ENCODE assay signal across 13 cellular contexts in genomic region chr18:9092665-9093064, GRCh38. TPM values are rescaled to one million over a fixed set of nuclear protein-coding genes. Genes with fewer than 3 reads are reported as not detected.
DNase-seq lines count a peak whose midpoint lies in the region; ATAC-seq and TF ChIP-seq lines count a peak whose summit lies in the region.
"Had no signal": no experiment of that assay in that cellular context is flagged by ENCODE, and none has a peak within 500 bp of the region (broad histone marks: within the 10 kb centered on the region; RNA-seq: fewer than 3 reads in every experiment).

No MANE protein-coding gene starts in this region.

- H3K4me3 Mint-ChIP-seq in activated naive CD4-positive, alpha-beta T cell treated with anti-CD3 and anti-CD28 coated beads for 36 hours = no peak overlapping the region
- H3K4me3 Mint-ChIP-seq in dendritic cell treated with granulocyte-macrophage colony-stimulating factor and Interleukin-4, amounts not matched to agents 40 ng/mL and 50 ng/mL, for 4 days = peak overlapping the region; percentile 6
- H3K4me3 Mint-ChIP-seq in naive thymus-derived CD4-positive, alpha-beta T cell = peak overlapping the region in 4 of 10 donors; percentile 5 to 48 (median 27)
- no peak overlapping the region for H3K4me3 Mint-ChIP-seq in effector memory CD8-positive, alpha-beta T cell

- no peaks in the 10 kb centered on the region for H3F3A ChIP-seq in PC-3 (ENCODE audit: low read length, unreplicated experiment)

- peak; percentile 43 for ATAC-seq in PC-3
- no peak for ATAC-seq in naive thymus-derived CD4-positive, alpha-beta T cell
- no peak for ATAC-seq in effector memory CD8-positive, alpha-beta T cell (replicated peaks)

- H3K9me2 ChIP-seq in PC-3 (replicated peaks; ENCODE audit: low read length) = no peaks in the 10 kb centered on the region

- H3K27me3 Mint-ChIP-seq in activated naive CD4-positive, alpha-beta T cell treated with anti-CD3 and anti-CD28 coated beads for 36 hours (ENCODE audit: low read depth) = no peaks in the 10 kb centered on the region
- no peaks in the 10 kb centered on the region for H3K27me3 Mint-ChIP-seq in dendritic cell treated with granulocyte-macrophage colony-stimulating factor and Interleukin-4, amounts not matched to agents 40 ng/mL and 50 ng/mL, for 4 days
- H3K27me3 Mint-ChIP-seq in naive thymus-derived CD4-positive, alpha-beta T cell = no peaks in the 10 kb centered on the region
- no peaks in the 10 kb centered on the region for H3K27me3 Mint-ChIP-seq in effector memory CD8-positive, alpha-beta T cell

- no peaks in the 10 kb centered on the region for H3K9me3 Mint-ChIP-seq in activated naive CD4-positive, alpha-beta T cell treated with anti-CD3 and anti-CD28 coated beads for 36 hours
- no peaks in the 10 kb centered on the region for H3K9me3 Mint-ChIP-seq in dendritic cell treated with granulocyte-macrophage colony-stimulating factor and Interleukin-4, amounts not matched to agents 40 ng/mL and 50 ng/mL, for 4 days
- peaks cover 0 to 4% (median 0%) of the 10 kb centered on the region in 11 donors for H3K9me3 Mint-ChIP-seq in naive thymus-derived CD4-positive, alpha-beta T cell
- H3K9me3 Mint-ChIP-seq in effector memory CD8-positive, alpha-beta T cell = no peaks in the 10 kb centered on the region

- no peaks in the 10 kb centered on the region for H3K36me3 Mint-ChIP-seq in activated naive CD4-positive, alpha-beta T cell treated with anti-CD3 and anti-CD28 coated beads for 36 hours (ENCODE audit: low read depth)
- H3K36me3 Mint-ChIP-seq in dendritic cell treated with granulocyte-macrophage colony-stimulating factor and Interleukin-4, amounts not matched to agents 40 ng/mL and 50 ng/mL, for 4 days (ENCODE audit: low read depth) = no peaks in the 10 kb centered on the region
- H3K36me3 Mint-ChIP-seq in naive thymus-derived CD4-positive, alpha-beta T cell = peaks cover 0 to 28% (median 0%) of the 10 kb centered on the region in 5 donors
- peaks cover 4% of the 10 kb centered on the region for H3K36me3 Mint-ChIP-seq in effector memory CD8-positive, alpha-beta T cell (ENCODE audit: insufficient read depth)

- intact Hi-C loops in activated naive CD4-positive, alpha-beta T cell treated with anti-CD3 and anti-CD28 coated beads for 36 hours (cut with micrococcal nuclease) = no loop called here
- intact Hi-C loops in PC-3 (cut with micrococcal nuclease) = no loop called here
- intact Hi-C loops in dendritic cell treated with granulocyte-macrophage colony-stimulating factor and Interleukin-4, amounts not matched to agents 40 ng/mL and 50 ng/mL, for 4 days (cut with micrococcal nuclease) = no loop called here
- intact Hi-C loops in naive thymus-derived CD4-positive, alpha-beta T cell (cut with micrococcal nuclease) = no loop called here

- peak overlapping the region; percentile 33 for H3K27ac ChIP-seq in PC-3 (ENCODE audit: low read length)
- H3K27ac ChIP-seq in naive thymus-derived CD4-positive, alpha-beta T cell (ENCODE audit: low read depth, low read length) = no peak overlapping the region
- H3K27ac ChIP-seq: ovary, VCaP had no signal

- H3K4me3 ChIP-seq in PC-3 (ENCODE audit: low read length) = no peak overlapping the region
- no peak overlapping the region for H3K4me3 ChIP-seq in naive thymus-derived CD4-positive, alpha-beta T cell (ENCODE audit: low read length)
- H3K4me3 ChIP-seq: ovary had no signal

- no TSS peak for BruUV-seq in PC-3 (replicated peaks; lab: Mats Ljungman, UMichigan)

- peak overlapping the region; percentile 60 for H3K27ac Mint-ChIP-seq in activated naive CD4-positive, alpha-beta T cell treated with anti-CD3 and anti-CD28 coated beads for 36 hours
- H3K27ac Mint-ChIP-seq in dendritic cell treated with granulocyte-macrophage colony-stimulating factor and Interleukin-4, amounts not matched to agents 40 ng/mL and 50 ng/mL, for 4 days = peak overlapping the region; percentile 74
- H3K27ac Mint-ChIP-seq in naive thymus-derived CD4-positive, alpha-beta T cell = peak overlapping the region; percentile 25 to 97 (median 75)
- no peak overlapping the region for H3K27ac Mint-ChIP-seq in effector memory CD8-positive, alpha-beta T cell

- TF ChIP-seq CTCF in PC-3 (conservative IDR thresholded peaks at IDR 0.05; ENCODE audit: low read depth, low read length) = no peak

- POLR2A ChIA-PET in PC-3 (lab: Charles Lee; ENCODE audit: unreplicated experiment) = interaction anchor here (0.7 kb wide), 1 partner anchor 43 kb away, joined by 12 read pairs; no protein-coding TSS in a partner anchor
- POLR2A ChIA-PET in naive thymus-derived CD4-positive, alpha-beta T cell (lab: Charles Lee) = interaction anchor here (3.0 to 8.3 kb wide), 3 partner anchors 9 to 46 kb away, joined by 14 to 78 read pairs (median 61); partner anchors contain the start of genes ANKRD12 and NDUFV2

- no peaks in the 10 kb centered on the region for H3K36me3 ChIP-seq in PC-3 (ENCODE audit: low read depth, low read length)
- no peaks in the 10 kb centered on the region for H3K36me3 ChIP-seq in naive thymus-derived CD4-positive, alpha-beta T cell (ENCODE audit: control insufficient read depth in 2 of 3, insufficient read depth in 3 of 3, low read length in 3 of 3)
- H3K36me3 ChIP-seq: ovary had no signal

- H3K79me2 ChIP-seq in PC-3 (ENCODE audit: low read length) = no peaks in the 10 kb centered on the region

- H2AFZ ChIP-seq in PC-3 (ENCODE audit: low read length) = peak overlapping the region; percentile 47; the same call in 1 of the 2 replicates

- H3K27me3 ChIP-seq in PC-3 (ENCODE audit: low read length) = no peaks in the 10 kb centered on the region
- no peaks in the 10 kb centered on the region for H3K27me3 ChIP-seq in naive thymus-derived CD4-positive, alpha-beta T cell (ENCODE audit: control insufficient read depth in 2 of 2, insufficient read depth in 2 of 2, low read length in 2 of 2)
- H3K27me3 ChIP-seq: ovary had no signal

- H3K4me2 ChIP-seq in PC-3 (ENCODE audit: low read length) = no peak overlapping the region

- peaks cover 80% of the 10 kb centered on the region for H3K4me1 Mint-ChIP-seq in activated naive CD4-positive, alpha-beta T cell treated with anti-CD3 and anti-CD28 coated beads for 36 hours (ENCODE audit: low read depth)
- H3K4me1 Mint-ChIP-seq in dendritic cell treated with granulocyte-macrophage colony-stimulating factor and Interleukin-4, amounts not matched to agents 40 ng/mL and 50 ng/mL, for 4 days (ENCODE audit: low read depth) = peaks cover 74% of the 10 kb centered on the region
- H3K4me1 Mint-ChIP-seq in naive thymus-derived CD4-positive, alpha-beta T cell = peaks cover 42 to 88% (median 81%) of the 10 kb centered on the region in 7 donors
- H3K4me1 Mint-ChIP-seq in effector memory CD8-positive, alpha-beta T cell (ENCODE audit: low read depth in 2 of 2) = peaks cover 19 to 23% of the 10 kb centered on the region in 2 donors

- no peaks in the 10 kb centered on the region for H3K9me3 ChIP-seq in PC-3 (ENCODE audit: low read length)
- no peaks in the 10 kb centered on the region for H3K9me3 ChIP-seq in naive thymus-derived CD4-positive, alpha-beta T cell (ENCODE audit: control insufficient read depth in 2 of 3, low read length in 3 of 3)
- H3K9me3 ChIP-seq: ovary had no signal

- CTCF ChIA-PET in activated naive CD4-positive, alpha-beta T cell treated with anti-CD3 and anti-CD28 coated beads for 36 hours (lab: Charles Lee) = interaction anchor here (0.5 to 3.1 kb wide), 4 partner anchors 10 to 385 kb away, joined by 3 to 12 read pairs (median 6); no protein-coding TSS in a partner anchor
- CTCF ChIA-PET in PC-3 (lab: Charles Lee) = no interaction called here
- CTCF ChIA-PET in naive thymus-derived CD4-positive, alpha-beta T cell (lab: Charles Lee) = interaction anchor here (1.0 to 1.1 kb wide), 2 partner anchors 9 to 51 kb away, joined by 3 to 6 read pairs; no protein-coding TSS in a partner anchor

- H3K9ac ChIP-seq in PC-3 (ENCODE audit: low read length) = no peak overlapping the region

- H3K4me1 ChIP-seq in PC-3 (ENCODE audit: insufficient read depth, low read length) = peaks cover 28% of the 10 kb centered on the region
- peaks cover 27 to 54% of the 10 kb centered on the region in 2 donors for H3K4me1 ChIP-seq in naive thymus-derived CD4-positive, alpha-beta T cell (ENCODE audit: control insufficient read depth in 2 of 2, insufficient read depth in 2 of 2, low read length in 2 of 2)

- H4K20me1 ChIP-seq in PC-3 (ENCODE audit: low read length) = no peaks in the 10 kb centered on the region

- no peak for DNase-seq in activated naive CD4-positive, alpha-beta T cell treated with anti-CD3 and anti-CD28 coated beads for 36 hours
- no peak for DNase-seq in activated naive CD4-positive, alpha-beta T cell (lab: John Stamatoyannopoulos, UW)
- DNase-seq in PC-3 = peak; percentile 46
- DNase-seq in naive thymus-derived CD4-positive, alpha-beta T cell = no peak
- no peak for DNase-seq in superior temporal gyrus (ENCODE audit: extremely low spot score)
- no peak for DNase-seq in effector memory CD8-positive, alpha-beta T cell
- DNase-seq in NCI-H1105 treated with DMSO at 0.1 percent for 48 hours (lab: John Stamatoyannopoulos, UW) = no peak
- DNase-seq: activated T-cell treated with anti-CD3 and anti-CD28 coated beads, Interleukin-2, amount 50 U/mL, for 48 hours; NCI-H1436 treated with DMSO at 0.1 percent for 48 hours; NCI-H524; ovary had no signal

RNA-seq across cellular contexts. Expression of gene NDUFV2, which starts 9.8 kb away (rescaled TPM):
- total RNA-seq in activated naive CD4-positive, alpha-beta T cell treated with anti-CD3 and anti-CD28 coated beads for 36 hours = 100 to 1,000 TPM; 290 to 303 TPM
- total RNA-seq in PC-3 (2014; rRNA removed) = 188 and 272 TPM in 2 replicates
- 100 to 1,000 TPM; 127 to 198 (median 171) TPM for total RNA-seq in naive thymus-derived CD4-positive, alpha-beta T cell
- polyA plus RNA-seq in naive thymus-derived CD4-positive, alpha-beta T cell = 100 to 1,000 TPM; 140 to 190 TPM

RNA-seq across cellular contexts. Expression of gene ANKRD12, which starts 43.9 kb away (rescaled TPM):
- 10 to 100 TPM; 37.5 to 40.0 TPM for total RNA-seq in activated naive CD4-positive, alpha-beta T cell treated with anti-CD3 and anti-CD28 coated beads for 36 hours
- total RNA-seq in PC-3 (2014; rRNA removed) = 14.5 and 19.1 TPM in 2 replicates
- total RNA-seq in naive thymus-derived CD4-positive, alpha-beta T cell = 100 to 1,000 TPM in 4 of 5 experiments, 10 to 100 TPM in 1; 98.9 to 274 (median 204) TPM
- polyA plus RNA-seq in naive thymus-derived CD4-positive, alpha-beta T cell = 10 to 100 TPM; 48.7 to 90.0 TPM

Comparison
In these comparisons a context has a peak if more than half of its experiments do, and no peak if none do; other contexts are left out.
1. H3K27ac Mint-ChIP-seq: peak in activated naive CD4-positive, alpha-beta T cell treated with anti-CD3 and anti-CD28 coated beads for 36 hours (single experiment), dendritic cell treated with granulocyte-macrophage colony-stimulating factor and Interleukin-4, amounts not matched to agents 40 ng/mL and 50 ng/mL, for 4 days (single experiment) and naive thymus-derived CD4-positive, alpha-beta T cell (9 of 9); none in effector memory CD8-positive, alpha-beta T cell (0 of 2).